In the genomic region with DNA sequence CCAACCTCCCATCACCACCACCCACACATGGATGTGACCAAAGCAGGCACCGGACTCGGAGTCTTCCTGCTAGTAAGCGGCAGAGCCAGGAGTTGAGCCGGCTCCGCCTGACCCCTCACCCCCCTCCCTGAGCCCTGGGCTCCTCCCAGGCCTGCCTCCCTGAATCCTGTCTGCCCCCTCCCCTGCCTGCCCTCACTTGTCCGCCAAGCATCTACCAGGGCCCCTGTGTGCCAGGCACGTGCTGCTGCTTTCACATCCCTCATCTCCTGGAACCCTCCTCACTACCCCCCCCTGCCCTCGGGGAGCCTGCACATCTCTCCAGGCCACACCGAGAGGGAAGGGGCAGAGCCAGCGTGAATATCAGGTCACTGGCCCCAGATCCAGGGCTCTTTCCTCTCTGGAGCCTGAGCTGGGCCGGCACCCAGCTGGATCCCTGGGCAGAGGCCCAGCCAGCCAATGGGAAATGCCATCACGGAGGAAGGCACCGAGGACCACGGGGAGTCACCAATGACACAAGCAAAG, we compare ENCODE assay signal across 28 cellular contexts. TPM values are rescaled to one million over a fixed set of nuclear protein-coding genes. Genes with fewer than 3 reads are reported as not detected.
DNase-seq lines count a peak whose midpoint lies in the region; ATAC-seq and TF ChIP-seq lines count a peak whose summit lies in the region.
"Had no signal": no experiment of that assay in that cellular context is flagged by ENCODE, and none has a peak within 500 bp of the region (broad histone marks: within the 10 kb centered on the region; RNA-seq: fewer than 3 reads in every experiment).

No MANE protein-coding gene starts in this region.

- TF ChIP-seq CTCF in uterus (IDR thresholded peaks at IDR 0.05): no peak

- DNase-seq in NCI-H1694 treated with DMSO at 0.1 percent for 48 hours (lab: John Stamatoyannopoulos, UW) (peak; percentile 65), NCI-H1694 (lab: John Stamatoyannopoulos, UW) (no peak), globus pallidus (ENCODE audit: low spot score) (peak; percentile 79), nucleus accumbens (lab: John Stamatoyannopoulos, UW) (peak in 52 of 56 donors; percentile 22 to 87 (median 66)), uterus (peak; percentile 49 to 55), SIG-M5 treated with dmso at 0.1 percent for 504 hours (lab: John Stamatoyannopoulos, UW; ENCODE audit: unreplicated experiment) (no peak), HuH-7.5 (ENCODE audit: low spot score) (no peak)
- DNase-seq: activated CD4-positive, CD25-positive, alpha-beta regulatory T cell treated with anti-CD3 and anti-CD28 coated beads, Interleukin-2, amount 50 U/mL, for 72 hours; activated CD8-positive, alpha-beta T cell treated with anti-CD3 and anti-CD28 coated beads, Interleukin-2, amount 10 ng/mL, durations not matched to agents 7 days and 5 days; activated effector memory CD4-positive, alpha-beta T cell treated with anti-CD3 and anti-CD28 coated beads, Interleukin-2, amount 50 U/mL, for 16 hours; activated naive CD8-positive, alpha-beta T cell treated with anti-CD3 and anti-CD28 coated beads, Interleukin-2, amount 10 ng/mL, durations not matched to agents 7 days and 5 days; activated T-cell treated with anti-CD3 and anti-CD28 coated beads for 4 hours; CD8-positive, alpha-beta memory T cell; effector CD8-positive, alpha-beta T cell; foreskin keratinocyte; islet precursor cell; MM.1S; NCI-H2171; PC-3; retina; SHP77 treated with DMSO at 0.1 percent for 48 hours; stimulated activated CD4-positive, alpha-beta T cell treated with anti-CD3 and anti-CD28 coated beads, Interleukin-4, amount 100 ng/mL, for 4 hours; stimulated activated naive CD4-positive, alpha-beta T cell; transverse colon had no signal

- H3K27me3 ChIP-seq in uterus: no peaks in the 10 kb centered on the region
- H3K27me3 ChIP-seq: transverse colon had no signal

- no peaks in the 10 kb centered on the region for H3K36me3 ChIP-seq in uterus
- H3K36me3 ChIP-seq: transverse colon had no signal

- peaks cover 0 to 10% of the 10 kb centered on the region in 2 donors for H3K4me1 ChIP-seq in uterus
- H3K4me1 ChIP-seq: foreskin keratinocyte had no signal

- peak overlapping the region; percentile 13 to 60 for H3K27ac ChIP-seq in uterus
- H3K27ac ChIP-seq: 22Rv1, foreskin keratinocyte had no signal

- no peaks in the 10 kb centered on the region for H3K9me3 ChIP-seq in uterus
- H3K9me3 ChIP-seq: transverse colon had no signal

- H3K4me3 ChIP-seq in uterus: no peak overlapping the region
- H3K4me3 ChIP-seq: K562, lung, transverse colon had no signal

- ATAC-seq in GM19328 (IDR thresholded peaks at IDR 0.05; ENCODE audit: unreplicated experiment): no peak
- ATAC-seq: activated CD8-positive, alpha-beta T cell treated with anti-CD3 and anti-CD28 coated beads, Interleukin-2, amount 10 ng/mL, durations not matched to agents 7 days and 5 days; foreskin keratinocyte; K562; PC-3 had no signal

- no peak for TF ChIP-seq POLR2A in uterus (IDR thresholded peaks at IDR 0.05)

- intact Hi-C loops in uterus (cut with DNase I; ENCODE audit: low total_unique reads): no loop called here

RNA-seq across cellular contexts. Expression of gene KCNN3, which starts 23.1 kb away (rescaled TPM):
- total RNA-seq in uterus: 10 to 100 TPM in 3 of 4 donors, 1 to 10 TPM in 1; 7.1 to 35.5 (median 12.1) TPM
- total RNA-seq: activated CD8-positive, alpha-beta T cell treated with anti-CD3 and anti-CD28 coated beads, Interleukin-2, amount 10 ng/mL, durations not matched to agents 7 days and 5 days had no signal

Comparison
In these comparisons a context has a peak if more than half of its experiments do, and no peak if none do; other contexts are left out.
1. DNase-seq: peak in NCI-H1694 treated with DMSO at 0.1 percent for 48 hours (single experiment), globus pallidus (single experiment), nucleus accumbens (52 of 56) and uterus (2 of 2); none in NCI-H1694 (single experiment), SIG-M5 treated with dmso at 0.1 percent for 504 hours (single experiment) and HuH-7.5 (single experiment).